ENCODE assay signal across 15 cellular contexts in the genomic region with DNA sequence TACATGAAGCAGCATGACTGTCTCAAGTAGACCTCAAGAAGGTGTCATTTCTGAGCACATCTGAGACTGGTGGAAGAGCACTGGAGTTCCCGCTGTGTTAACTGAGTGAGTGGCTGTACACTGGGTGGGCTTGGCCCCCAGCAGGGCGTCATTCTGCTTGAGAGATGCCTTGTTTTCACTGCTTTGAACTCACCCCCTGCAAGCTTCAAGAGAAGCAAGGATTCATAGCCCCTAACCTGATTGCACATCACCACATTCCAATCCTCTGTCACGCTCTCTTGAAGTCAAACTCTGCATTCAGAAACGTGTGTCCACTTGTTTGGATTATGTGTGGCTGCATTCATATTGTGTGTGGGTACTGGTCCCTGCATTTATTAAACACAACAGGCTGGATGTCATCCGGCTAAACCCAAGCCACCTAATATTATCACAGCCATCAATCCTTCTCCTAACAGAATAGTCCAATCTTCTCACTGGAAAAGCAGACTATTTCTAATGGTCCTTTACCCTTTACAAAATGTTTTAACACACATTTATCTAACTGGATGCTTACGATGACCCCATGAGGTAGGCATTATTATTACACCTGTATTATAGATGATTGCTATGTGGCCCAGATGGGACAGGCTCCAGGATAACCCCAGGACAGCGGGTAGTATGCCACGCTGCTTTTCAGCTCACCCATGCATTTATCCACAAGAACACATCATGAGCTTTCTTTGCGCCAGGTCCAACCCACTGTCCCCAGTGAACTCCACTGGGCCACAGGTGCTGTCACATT.
DNase-seq lines count a peak whose midpoint lies in the region; ATAC-seq, FAIRE-seq and TF ChIP-seq lines count a peak whose summit lies in the region.
"Had no signal": no experiment of that assay in that cellular context is flagged by ENCODE, and none has a peak within 500 bp of the region (broad histone marks: within the 10 kb centered on the region; RNA-seq: fewer than 3 reads in every experiment).

No MANE protein-coding gene starts in this region.

- no peak overlapping the region for H2BK15ac ChIP-seq in mesendoderm (replicated peaks; ENCODE audit: low read depth)

- intact Hi-C loops in HepG2 (cut with micrococcal nuclease; ENCODE audit: unreplicated experiment) = no loop called here
- intact Hi-C loops in right lobe of liver (cut with DNase I) = no loop called here
- intact Hi-C loops in aorta (cut with DNase I) = loop anchor here (1.0 to 5.0 kb wide), 2 partner anchors 74 to 76 kb away; partner anchors contain the start of gene USP31 (in 2 of the 2)

- H3K9ac ChIP-seq in HepG2 (ENCODE audit: insufficient read depth, low read depth, low read length) (no peak overlapping the region), SK-N-SH (peak overlapping the region; percentile 64; the same call in 1 of the 2 replicates), mesendoderm (ENCODE audit: low read length) (no peak overlapping the region)

- no peak overlapping the region for H3K4ac ChIP-seq in mesendoderm (ENCODE audit: low read depth, low read length)

- no peak overlapping the region for H3K18ac ChIP-seq in mesendoderm (ENCODE audit: low read length)

- POLR2A ChIA-PET in HepG2 (lab: Yijun Ruan, JAX) = no interaction called here
- POLR2A ChIA-PET in SK-N-SH (lab: Yijun Ruan, JAX) = no interaction called here

- H3K4me2 ChIP-seq in HepG2 (ENCODE audit: low read depth, low read length) (no peak overlapping the region), SK-N-SH (peak overlapping the region; percentile 71), mesendoderm (ENCODE audit: low read length) (no peak overlapping the region)

- H3K9me3 ChIP-seq in HepG2 (ENCODE audit: low read length) (no peaks in the 10 kb centered on the region), right lobe of liver (no peaks in the 10 kb centered on the region), SK-N-SH (no peaks in the 10 kb centered on the region), aorta (ENCODE audit: control insufficient read depth, low read length) (no peaks in the 10 kb centered on the region)

- H3K27me3 ChIP-seq in HepG2 (ENCODE audit: control insufficient read depth in 1 of 2, insufficient read depth in 2 of 2, low read length in 2 of 2) (no peaks in the 10 kb centered on the region), right lobe of liver (no peaks in the 10 kb centered on the region), SK-N-SH (ENCODE audit: insufficient read depth) (no peaks in the 10 kb centered on the region), aorta (ENCODE audit: control insufficient read depth in 1 of 2, insufficient read depth in 2 of 2, low read length in 1 of 2) (no peaks in the 10 kb centered on the region), mesendoderm (ENCODE audit: insufficient read depth, low read length, poor library complexity) (no peaks in the 10 kb centered on the region)

- FAIRE-seq in HepG2 (lab: Jason Lieb, UNC) = no peak
- FAIRE-seq: frontal cortex, TTC549 had no signal

- H4K20me1 ChIP-seq in HepG2 (ENCODE audit: insufficient read depth, low read length) (no peaks in the 10 kb centered on the region; the same call in 1 of the 2 replicates), SK-N-SH (ENCODE audit: insufficient read depth) (no peaks in the 10 kb centered on the region)

- no peak overlapping the region for H3K27ac ChIP-seq in HepG2 (ENCODE audit: extremely low read length, insufficient read depth, low read length)
- no peak overlapping the region for H3K27ac ChIP-seq in right lobe of liver
- peak overlapping the region; percentile 79 to 91 for H3K27ac ChIP-seq in SK-N-SH (ENCODE audit: low read depth in 2 of 2, low read length in 1 of 2)
- H3K27ac ChIP-seq in aorta (ENCODE audit: low read depth in 1 of 2, low read length in 2 of 2) = peak overlapping the region; percentile 30 to 31
- no peak overlapping the region for H3K27ac ChIP-seq in mesendoderm (ENCODE audit: low read depth, low read length)
- H3K27ac ChIP-seq: HL-60 had no signal

- ATAC-seq in HepG2 = peak; percentile 60
- no peak for ATAC-seq in right lobe of liver
- no peak for ATAC-seq in aorta (ENCODE audit: low FRiP score)
- ATAC-seq in HG03439 (IDR thresholded peaks at IDR 0.05; ENCODE audit: unreplicated experiment) = no peak

- H2AK5ac ChIP-seq in mesendoderm (ENCODE audit: low read length) = no peak overlapping the region

- H2AFZ ChIP-seq in HepG2 (ENCODE audit: low read length) (no peak overlapping the region), SK-N-SH (ENCODE audit: low read depth) (no peak overlapping the region)

- no peak overlapping the region for H4K5ac ChIP-seq in mesendoderm (ENCODE audit: low read length)

- TF ChIP-seq CTCF in HepG2 (CRISPR knock-in tag; IDR thresholded peaks at IDR 0.05) (0 out of 2 replicates have a peak, but pooled peaks have one; percentile 3), right lobe of liver (IDR thresholded peaks at IDR 0.05) (no peak), SK-N-SH (IDR thresholded peaks at IDR 0.05) (peak; percentile 34), fibroblast of the aortic adventitia (IDR thresholded peaks at IDR 0.05; ENCODE audit: insufficient read depth, low read length) (no peak)

- no peak overlapping the region for H3K23ac ChIP-seq in mesendoderm (ENCODE audit: low read length)

- in situ Hi-C loops in HepG2 (cut with HindIII; ENCODE audit: extremely low pct_ligation_motif_present, low pct_unique_long_range_greater_than_20kb) = no loop called here

- no TSS peak for BruUV-seq in HepG2 (replicated peaks; lab: Mats Ljungman, UMichigan)

- no peak overlapping the region for H3K4me3 ChIP-seq in HepG2 (replicated peaks in 1 of 3; ENCODE audit: insufficient read depth in 1 of 3, low read depth in 2 of 3, low read length in 3 of 3)
- no peak overlapping the region for H3K4me3 ChIP-seq in right lobe of liver
- H3K4me3 ChIP-seq in SK-N-SH (ENCODE audit: low read depth in 2 of 2, low read length in 1 of 2) = no peak overlapping the region
- H3K4me3 ChIP-seq in fibroblast of the aortic adventitia (ENCODE audit: low read depth, low read length) = no peak overlapping the region
- no peak overlapping the region for H3K4me3 ChIP-seq in aorta (ENCODE audit: low read length in 2 of 2)
- no peak overlapping the region for H3K4me3 ChIP-seq in mesendoderm (ENCODE audit: low read length)
- H3K4me3 ChIP-seq: coronary artery had no signal

- H3F3A ChIP-seq in SK-N-SH (replicated peaks; ENCODE audit: insufficient read depth) = peaks cover 43% of the 10 kb centered on the region

- peaks cover 2% of the 10 kb centered on the region for H3K79me1 ChIP-seq in mesendoderm (ENCODE audit: low read length)

- H3K36me3 ChIP-seq in HepG2 (replicated peaks in 1 of 2; ENCODE audit: control insufficient read depth in 1 of 2, insufficient read depth in 2 of 2, low read length in 2 of 2) (peaks cover 44 to 93% of the 10 kb centered on the region in 2 experiments), right lobe of liver (peaks cover 5 to 46% (median 25%) of the 10 kb centered on the region in 4 donors), SK-N-SH (replicated peaks in 1 of 2; ENCODE audit: control insufficient read depth in 1 of 2, insufficient read depth in 2 of 2, low read length in 1 of 2) (peaks cover 24 to 36% of the 10 kb centered on the region in 2 experiments), aorta (ENCODE audit: control insufficient read depth in 1 of 2, insufficient read depth in 2 of 2, low read length in 1 of 2) (peaks cover 0 to 7% of the 10 kb centered on the region in 2 donors), mesendoderm (ENCODE audit: control insufficient read depth, insufficient read depth, low read length) (peaks cover 4% of the 10 kb centered on the region)

- no peak overlapping the region for H2BK120ac ChIP-seq in mesendoderm (ENCODE audit: low read depth, low read length)

- no peak overlapping the region for H3K56ac ChIP-seq in mesendoderm (ENCODE audit: low read length)

- TF ChIP-seq POLR2A in HepG2 (IDR thresholded peaks at IDR 0.05; ENCODE audit: insufficient read depth in 1 of 2, low read depth in 2 of 2, low read length in 2 of 2) = no peak
- TF ChIP-seq POLR2A in right lobe of liver (IDR thresholded peaks at IDR 0.05) = no peak

- no peak overlapping the region for H4K8ac ChIP-seq in mesendoderm (ENCODE audit: low read depth, low read length)

- H3K9me2 ChIP-seq in SK-N-SH = no peaks in the 10 kb centered on the region

- TF ChIP-seq EP300 in HepG2 (IDR thresholded peaks at IDR 0.05; ENCODE audit: low read depth in 2 of 2, low read length in 2 of 2) = no peak
- no peak for TF ChIP-seq EP300 in HepG2 (CRISPR knock-in tag; IDR thresholded peaks at IDR 0.05; ENCODE audit: borderline replicate concordance)
- TF ChIP-seq EP300 in SK-N-SH (IDR thresholded peaks at IDR 0.05; ENCODE audit: borderline replicate concordance in 1 of 2, low read depth in 1 of 2, low read length in 1 of 2) = no peak

- WGBS in HepG2 (ENCODE audit: low lambda C conversion rate) = 96% methylated on average over 9 of the region's 9 CpGs
- WGBS in right lobe of liver (ENCODE audit: insufficient coverage, low coverage, low lambda C conversion rate, missing lambda C conversion rate) = 93% methylated on average over 7 of the region's 9 CpGs
- WGBS in SK-N-SH (ENCODE audit: low lambda C conversion rate) = 69% methylated on average over 9 of the region's 9 CpGs
- WGBS in aorta, 2 donors = 91% methylated on average over 9 of the region's 9 CpGs
- WGBS in mesendoderm (ENCODE audit: extremely low coverage, insufficient coverage, low lambda C conversion rate) = no CpG with 5 or more reads among the region's 9 CpGs

- DNase-seq in HepG2 (ENCODE audit: low spot score) = no peak
- DNase-seq in right lobe of liver = no peak
- peak; percentile 31 for DNase-seq in SK-N-SH
- DNase-seq in fibroblast of the aortic adventitia (ENCODE audit: low read depth) = peak; percentile 20
- no peak for DNase-seq in aorta
- no peak for DNase-seq in mesendoderm
- no peak for DNase-seq in NCI-H748 treated with DMSO at 0.1 percent for 48 hours (lab: John Stamatoyannopoulos, UW)
- DNase-seq: activated naive CD4-positive, alpha-beta T cell treated with anti-CD3 and anti-CD28 coated beads, Interleukin-2, amount 50 U/mL, for 16 hours; NCI-H345; Right ventricle myocardium superior had no signal

- no peaks in the 10 kb centered on the region for H3K4me1 ChIP-seq in HepG2 (ENCODE audit: insufficient read depth, low read length)
- H3K4me1 ChIP-seq in right lobe of liver = no peaks in the 10 kb centered on the region
- H3K4me1 ChIP-seq in SK-N-SH (ENCODE audit: control insufficient read depth in 1 of 2, insufficient read depth in 2 of 2, low read depth in 1 of 2, low read length in 1 of 2) = peaks cover 21 to 28% of the 10 kb centered on the region in 2 experiments
- H3K4me1 ChIP-seq in aorta (ENCODE audit: control insufficient read depth in 1 of 2, insufficient read depth in 2 of 2, low read length in 2 of 2) = peaks cover 0 to 2% of the 10 kb centered on the region in 2 donors
- no peaks in the 10 kb centered on the region for H3K4me1 ChIP-seq in mesendoderm (ENCODE audit: control insufficient read depth, low read depth, low read length)

- H2BK5ac ChIP-seq in mesendoderm (ENCODE audit: low read length) = no peak overlapping the region

- TF ChIP-seq RAD21 in HepG2 (CRISPR knock-in tag; IDR thresholded peaks at IDR 0.05) = no peak
- TF ChIP-seq RAD21 in SK-N-SH (IDR thresholded peaks at IDR 0.05; ENCODE audit: low read length) = peak; percentile 40; the same call in 1 of the 2 replicates

- no peaks in the 10 kb centered on the region for H3K79me2 ChIP-seq in HepG2 (ENCODE audit: insufficient read depth, low read length)
- H3K79me2 ChIP-seq in SK-N-SH (ENCODE audit: insufficient read depth) = peaks cover 12% of the 10 kb centered on the region; the same call in 1 of the 2 replicates
- no peaks in the 10 kb centered on the region for H3K79me2 ChIP-seq in mesendoderm (ENCODE audit: control insufficient read depth, insufficient read depth, low read length)

- CTCF ChIA-PET in HepG2 (lab: Yijun Ruan, JAX; ENCODE audit: low intra/inter-chr PET ratio, low total read pairs) (no interaction called here), SK-N-SH (lab: Yijun Ruan, JAX) (interaction anchor here (1.1 to 4.0 kb wide), 6 partner anchors 9 to 174 kb away, joined by 3 to 27 read pairs (median 8); no protein-coding TSS in a partner anchor)

Comparison
In these comparisons a context has a peak if more than half of its experiments do, and no peak if none do; other contexts are left out.
1. CTCF ChIP-seq: peak in HepG2 (single experiment) and SK-N-SH (single experiment); none in right lobe of liver (0 of 4) and fibroblast of the aortic adventitia (single experiment).
2. DNase-seq: peak in SK-N-SH (single experiment) and fibroblast of the aortic adventitia (single experiment); none in HepG2 (single experiment), right lobe of liver (0 of 3), aorta (0 of 2), mesendoderm (single experiment) and NCI-H748 treated with DMSO at 0.1 percent for 48 hours (single experiment).
3. H3K27ac ChIP-seq: peak in SK-N-SH (2 of 2) and aorta (2 of 2); none in HepG2 (single experiment), right lobe of liver (0 of 3) and mesendoderm (single experiment).
4. intact Hi-C loops: an anchor here in aorta (1.0 to 5.0 kb wide); none called in HepG2 and right lobe of liver.
5. Of the 25 proteins assayed by ChIP-seq in both HepG2 and SK-N-SH: peak only in HepG2: MXI1; only in SK-N-SH: RAD21; in both: CTCF; in neither: 22.